Comparison of ENCODE assay signal across 16 cellular contexts in genomic region chr2:236363878-236364277, GRCh38.
A peak's percentile ranks its signal among the peaks of the same experiment; 100 is the strongest.
DNase-seq lines count a peak whose midpoint lies in the region; ATAC-seq and TF ChIP-seq lines count a peak whose summit lies in the region.
"Had no signal": no experiment of that assay in that cellular context is flagged by ENCODE, and none has a peak within 500 bp of the region (broad histone marks: within the 10 kb centered on the region; RNA-seq: fewer than 3 reads in every experiment).

No MANE protein-coding gene starts in this region.

- H3K9me3 ChIP-seq in CD4-positive, alpha-beta T cell (ENCODE audit: control insufficient read depth, low read length): no peaks in the 10 kb centered on the region
- H3K9me3 ChIP-seq in T-helper 17 cell (ENCODE audit: control insufficient read depth, low read length, poor library complexity, severe bottlenecking) (no peaks in the 10 kb centered on the region), spleen (no peaks in the 10 kb centered on the region)
- H3K9me3 ChIP-seq: BLaER1 treated with 17β-estradiol and CSF1 and Interleukin-3, amounts not matched to agents 10 nM and 100 nM; HAP-1 had no signal

- no peaks in the 10 kb centered on the region for H3K4me1 ChIP-seq in GM23338 (ENCODE audit: insufficient read depth)
- peaks cover 0 to 35% (median 11%) of the 10 kb centered on the region in 6 donors for H3K4me1 ChIP-seq in spleen
- H3K4me1 ChIP-seq: HAP-1 had no signal

- peak; percentile 26 for DNase-seq in activated CD8-positive, alpha-beta memory T cell treated with anti-CD3 and anti-CD28 coated beads, Interleukin-2, amount 10 ng/mL, durations not matched to agents 7 days and 5 days
- no peak for DNase-seq in activated CD8-positive, alpha-beta memory T cell treated with anti-CD3 and anti-CD28 coated beads for 24 hours
- no peak for DNase-seq in CD4-positive, alpha-beta T cell
- DNase-seq in T-helper 17 cell: no peak
- no peak for DNase-seq in mesothelial cell of epicardium (ENCODE audit: low spot score in 2 of 2, unreplicated experiment in 2 of 2)
- DNase-seq in GM23338 (ENCODE audit: low spot score): no peak
- no peak for DNase-seq in spleen
- DNase-seq: ACHN, Calu3, DMS 273 treated with DMSO at 0.1 percent for 48 hours, DMS79, GOT3 had no signal

- H3K9me2 ChIP-seq in GM23338 (ENCODE audit: insufficient read depth): no peaks in the 10 kb centered on the region; the same call in 1 of the 2 replicates

- no peak for ATAC-seq in activated CD8-positive, alpha-beta memory T cell treated with anti-CD3 and anti-CD28 coated beads, Interleukin-2, amount 10 ng/mL, durations not matched to agents 7 days and 5 days
- no peak for ATAC-seq in CD4-positive, alpha-beta T cell (ENCODE audit: poor library complexity)
- no peak for ATAC-seq in T-helper 17 cell
- no peak for ATAC-seq in GM23338
- no peak for ATAC-seq in GM19395 (IDR thresholded peaks at IDR 0.05; ENCODE audit: unreplicated experiment)

- H3K27me3 ChIP-seq in CD4-positive, alpha-beta T cell (ENCODE audit: control insufficient read depth, insufficient read depth, low read length): no peaks in the 10 kb centered on the region
- H3K27me3 ChIP-seq in GM23338 (ENCODE audit: insufficient read depth) (no peaks in the 10 kb centered on the region), spleen (replicated peaks in 1 of 7) (peaks cover 0 to 33% (median 0%) of the 10 kb centered on the region in 7 donors)

- H3K27ac ChIP-seq in CD4-positive, alpha-beta T cell (ENCODE audit: low read depth, low read length): no peak overlapping the region
- H3K27ac ChIP-seq in GM23338 (ENCODE audit: low read depth): no peak overlapping the region
- H3K27ac ChIP-seq in spleen: no peak overlapping the region
- H3K27ac ChIP-seq: BLaER1 treated with 17β-estradiol and CSF1 and Interleukin-3, amounts not matched to agents 10 nM and 100 nM had no signal

- no peak overlapping the region for H3K4me3 ChIP-seq in GM23338
- no peak overlapping the region for H3K4me3 ChIP-seq in spleen
- H3K4me3 ChIP-seq: BLaER1 treated with 17β-estradiol and CSF1 and Interleukin-3, amounts not matched to agents 10 nM and 100 nM; HAP-1 had no signal

- TF ChIP-seq CTCF in CD4-positive, alpha-beta T cell (IDR thresholded peaks at IDR 0.05): no peak
- TF ChIP-seq CTCF in mesothelial cell of epicardium (IDR thresholded peaks at IDR 0.05; ENCODE audit: unreplicated experiment) (no peak), GM23338 (conservative IDR thresholded peaks at IDR 0.05; ENCODE audit: low read depth in 2 of 2) (no peak), spleen (IDR thresholded peaks at IDR 0.05 in 8 of 11, conservative IDR thresholded peaks at IDR 0.05 in 3 of 11) (no peak)

- no peaks in the 10 kb centered on the region for H3K79me2 ChIP-seq in GM23338 (replicated peaks; ENCODE audit: insufficient read depth)

- H4K20me1 ChIP-seq in GM23338 (replicated peaks; ENCODE audit: insufficient read depth): no peaks in the 10 kb centered on the region

- no peak for TF ChIP-seq POLR2A in spleen (IDR thresholded peaks at IDR 0.05)

- POLR2A ChIA-PET in CD4-positive, alpha-beta T cell (lab: Charles Lee): no interaction called here

- no peaks in the 10 kb centered on the region for H3K36me3 Mint-ChIP-seq in activated CD8-positive, alpha-beta memory T cell treated with anti-CD3 and anti-CD28 coated beads, Interleukin-2, amount 10 ng/mL, durations not matched to agents 7 days and 5 days
- H3K36me3 Mint-ChIP-seq in CD4-positive, alpha-beta T cell (ENCODE audit: low read depth): no peaks in the 10 kb centered on the region
- H3K36me3 Mint-ChIP-seq in T-helper 17 cell (ENCODE audit: low read depth): no peaks in the 10 kb centered on the region
- peaks cover 13% of the 10 kb centered on the region for H3K36me3 Mint-ChIP-seq in mesothelial cell of epicardium
- no peaks in the 10 kb centered on the region for H3K36me3 Mint-ChIP-seq in GM23338 (ENCODE audit: low read depth)
- H3K36me3 Mint-ChIP-seq: CD4-positive, CD25-positive, alpha-beta regulatory T cell had no signal

- no peaks in the 10 kb centered on the region for H3F3A ChIP-seq in GM23338 (replicated peaks; ENCODE audit: low read depth)

- H3K9me3 Mint-ChIP-seq in activated CD8-positive, alpha-beta memory T cell treated with anti-CD3 and anti-CD28 coated beads, Interleukin-2, amount 10 ng/mL, durations not matched to agents 7 days and 5 days (ENCODE audit: low read depth): no peaks in the 10 kb centered on the region
- no peaks in the 10 kb centered on the region for H3K9me3 Mint-ChIP-seq in CD4-positive, alpha-beta T cell
- no peaks in the 10 kb centered on the region for H3K9me3 Mint-ChIP-seq in mesothelial cell of epicardium
- H3K9me3 Mint-ChIP-seq in GM23338: no peaks in the 10 kb centered on the region; the same call in 2 of the 3 replicates
- H3K9me3 Mint-ChIP-seq: CD4-positive, CD25-positive, alpha-beta regulatory T cell had no signal

- WGBS in spleen, 5 donors: 83 to 89% (median 89%) methylated on average over 9 of the region's 9 CpGs

- H3K36me3 ChIP-seq in GM23338 (ENCODE audit: insufficient read depth) (no peaks in the 10 kb centered on the region), spleen (no peaks in the 10 kb centered on the region)
- H3K36me3 ChIP-seq: BLaER1 treated with 17β-estradiol and CSF1 and Interleukin-3, amounts not matched to agents 10 nM and 100 nM; HAP-1 had no signal

- peaks cover 74% of the 10 kb centered on the region for H3K27me3 Mint-ChIP-seq in activated CD8-positive, alpha-beta memory T cell treated with anti-CD3 and anti-CD28 coated beads, Interleukin-2, amount 10 ng/mL, durations not matched to agents 7 days and 5 days
- peaks cover 10% of the 10 kb centered on the region for H3K27me3 Mint-ChIP-seq in CD4-positive, alpha-beta T cell
- H3K27me3 Mint-ChIP-seq in T-helper 17 cell: peaks cover 5% of the 10 kb centered on the region
- no peaks in the 10 kb centered on the region for H3K27me3 Mint-ChIP-seq in mesothelial cell of epicardium (ENCODE audit: low read depth)
- peaks cover 3% of the 10 kb centered on the region for H3K27me3 Mint-ChIP-seq in GM23338 (ENCODE audit: insufficient read depth, low read depth, poor library complexity)

- intact Hi-C loops in CD4-positive, alpha-beta T cell (cut with DNase I, micrococcal nuclease): no loop called here
- intact Hi-C loops in spleen (cut with DNase I; ENCODE audit: low total_unique reads): no loop called here

- no peak overlapping the region for H3K27ac Mint-ChIP-seq in activated CD8-positive, alpha-beta memory T cell treated with anti-CD3 and anti-CD28 coated beads, Interleukin-2, amount 10 ng/mL, durations not matched to agents 7 days and 5 days
- peak overlapping the region; percentile 4 for H3K27ac Mint-ChIP-seq in CD4-positive, alpha-beta T cell
- H3K27ac Mint-ChIP-seq in T-helper 17 cell (peak overlapping the region; percentile 19), mesothelial cell of epicardium (peak overlapping the region; percentile 28), GM23338 (no peak overlapping the region)
- H3K27ac Mint-ChIP-seq: CD4-positive, CD25-positive, alpha-beta regulatory T cell had no signal

- peaks cover 36% of the 10 kb centered on the region for H3K4me1 Mint-ChIP-seq in activated CD8-positive, alpha-beta memory T cell treated with anti-CD3 and anti-CD28 coated beads, Interleukin-2, amount 10 ng/mL, durations not matched to agents 7 days and 5 days
- H3K4me1 Mint-ChIP-seq in CD4-positive, alpha-beta T cell (ENCODE audit: low read depth): peaks cover 63% of the 10 kb centered on the region
- H3K4me1 Mint-ChIP-seq in T-helper 17 cell: peaks cover 49% of the 10 kb centered on the region
- H3K4me1 Mint-ChIP-seq in mesothelial cell of epicardium: peaks cover 38% of the 10 kb centered on the region
- H3K4me1 Mint-ChIP-seq in GM23338: no peaks in the 10 kb centered on the region

- no peak overlapping the region for H3K4me2 ChIP-seq in GM23338
- H3K4me2 ChIP-seq: BLaER1 treated with 17β-estradiol and CSF1 and Interleukin-3, amounts not matched to agents 10 nM and 100 nM had no signal

- no peak overlapping the region for H2AFZ ChIP-seq in GM23338

- no peak overlapping the region for H3K4me3 Mint-ChIP-seq in activated CD8-positive, alpha-beta memory T cell treated with anti-CD3 and anti-CD28 coated beads, Interleukin-2, amount 10 ng/mL, durations not matched to agents 7 days and 5 days
- no peak overlapping the region for H3K4me3 Mint-ChIP-seq in CD4-positive, alpha-beta T cell
- H3K4me3 Mint-ChIP-seq in T-helper 17 cell (no peak overlapping the region), mesothelial cell of epicardium (no peak overlapping the region), GM23338 (no peak overlapping the region)

- CTCF ChIA-PET in activated CD8-positive, alpha-beta memory T cell treated with anti-CD3 and anti-CD28 coated beads, Interleukin-2, amount 10 ng/mL, durations not matched to agents 7 days and 5 days (lab: Charles Lee): no interaction called here
- CTCF ChIA-PET in CD4-positive, alpha-beta T cell (lab: Charles Lee): no interaction called here

TF ChIP-seq in GM23338, 12 proteins besides CTCF, POLR2A, EP300 and RAD21 (continues in another document):
- TF ChIP-seq POLR2AphosphoS5 (IDR thresholded peaks at IDR 0.05; ENCODE audit: low read depth) (no peak), ZNF331 (CRISPR knock-in tag; IDR thresholded peaks at IDR 0.05; ENCODE audit: low read depth) (no peak), ETS1 (IDR thresholded peaks at IDR 0.05) (no peak), EZH2 (IDR thresholded peaks at IDR 0.05; ENCODE audit: low read depth, unreplicated experiment) (no peak)

Comparison
In these comparisons a context has a peak if more than half of its experiments do, and no peak if none do; other contexts are left out.
1. H3K27ac Mint-ChIP-seq: peak in CD4-positive, alpha-beta T cell (single experiment), T-helper 17 cell (single experiment) and mesothelial cell of epicardium (single experiment); none in activated CD8-positive, alpha-beta memory T cell treated with anti-CD3 and anti-CD28 coated beads, Interleukin-2, amount 10 ng/mL, durations not matched to agents 7 days and 5 days (single experiment) and GM23338 (single experiment).